11 cellular contexts compared by ENCODE assay signal in genomic region chr11:15276616-15277015, GRCh38.
A peak's percentile ranks its signal among the peaks of the same experiment; 100 is the strongest.
DNase-seq lines count a peak whose midpoint lies in the region; ATAC-seq and TF ChIP-seq lines count a peak whose summit lies in the region.
"Had no signal": no experiment of that assay in that cellular context is flagged by ENCODE, and none has a peak within 500 bp of the region (broad histone marks: within the 10 kb centered on the region; RNA-seq: fewer than 3 reads in every experiment).

No MANE protein-coding gene starts in this region.

- H3K36me3 Mint-ChIP-seq in glutamatergic neuron (ENCODE audit: unreplicated experiment), result no peaks in the 10 kb centered on the region

- H3K9ac ChIP-seq in GM23248, result no peak overlapping the region

- H3K4me1 ChIP-seq in GM23248 (ENCODE audit: insufficient read depth), result peaks cover 4% of the 10 kb centered on the region; the same call in 1 of the 2 replicates

- peak overlapping the region; percentile 4 for H3K4me3 Mint-ChIP-seq in glutamatergic neuron (ENCODE audit: unreplicated experiment)

- H3K27ac ChIP-seq in GM23248, result no peak overlapping the region
- no peak overlapping the region for H3K27ac ChIP-seq in coronary artery

- H3K27ac Mint-ChIP-seq in glutamatergic neuron (ENCODE audit: unreplicated experiment), result no peak overlapping the region

- ATAC-seq in GM21515 (IDR thresholded peaks at IDR 0.05; ENCODE audit: unreplicated experiment), result no peak
- ATAC-seq in HG02840 (IDR thresholded peaks at IDR 0.05; ENCODE audit: low FRiP score, unreplicated experiment), result no peak

- no peak overlapping the region for H2AFZ ChIP-seq in GM23248

- H3K27me3 ChIP-seq in GM23248 (replicated peaks; ENCODE audit: insufficient read depth), result peaks cover 14% of the 10 kb centered on the region; the same call in 1 of the 2 replicates

- in situ Hi-C loops in GM23248 (cut with MboI), result no loop called here

- H3K79me2 ChIP-seq in GM23248 (ENCODE audit: insufficient read depth), result no peaks in the 10 kb centered on the region

- H3K9me3 ChIP-seq in GM23248 (ENCODE audit: low read depth), result no peaks in the 10 kb centered on the region

- H3K4me1 Mint-ChIP-seq in glutamatergic neuron (ENCODE audit: low read depth, unreplicated experiment), result peaks cover 25% of the 10 kb centered on the region

- WGBS in GM23248 (ENCODE audit: low coverage in 1 of 2, low lambda C conversion rate in 2 of 2, missing lambda C conversion rate in 2 of 2), 2 experiments, result 4% methylated on average over 3 of the region's 3 CpGs

- no peaks in the 10 kb centered on the region for H3K9me3 Mint-ChIP-seq in glutamatergic neuron (ENCODE audit: unreplicated experiment)

- no peaks in the 10 kb centered on the region for H3K27me3 Mint-ChIP-seq in glutamatergic neuron (ENCODE audit: unreplicated experiment)

- no peaks in the 10 kb centered on the region for H3K9me2 ChIP-seq in GM23248 (ENCODE audit: insufficient read depth)

- TF ChIP-seq CTCF in AG09309 (IDR thresholded peaks at IDR 0.05; ENCODE audit: control insufficient read depth, insufficient read depth, low read depth, low read length, missing control alignments) (peak; percentile 17), glutamatergic neuron (IDR thresholded peaks at IDR 0.05; ENCODE audit: partially characterized antibody, unreplicated experiment) (peak; percentile 64), coronary artery (IDR thresholded peaks at IDR 0.05) (no peak)

- H3K4me3 ChIP-seq in AG09309 (ENCODE audit: control insufficient read depth, low read depth, low read length), result no peak overlapping the region
- H3K4me3 ChIP-seq in GM23248, result no peak overlapping the region
- H3K4me3 ChIP-seq in coronary artery, result no peak overlapping the region

- no peaks in the 10 kb centered on the region for H3F3A ChIP-seq in GM23248 (ENCODE audit: insufficient read depth)

- H4K20me1 ChIP-seq in GM23248 (ENCODE audit: insufficient read depth), result no peaks in the 10 kb centered on the region

- no peak overlapping the region for H3K4me2 ChIP-seq in GM23248 (ENCODE audit: unreplicated experiment)

- no peaks in the 10 kb centered on the region for H3K36me3 ChIP-seq in GM23248 (ENCODE audit: low read depth)

- DNase-seq in AG09309 (ENCODE audit: low read depth) (no peak), GM23248 (peak; percentile 9), NOMO-1 treated with dmso at 0.1 percent for 144 hours (lab: John Stamatoyannopoulos, UW; ENCODE audit: unreplicated experiment) (peak; percentile 6), glutamatergic neuron (no peak), coronary artery (ENCODE audit: low spot score) (no peak), SW 1271 (lab: John Stamatoyannopoulos, UW) (no peak)
- DNase-seq: activated CD8-positive, alpha-beta memory T cell treated with anti-CD3 and anti-CD28 coated beads, Interleukin-2, amount 50 U/mL, for 48 hours; NCI-H2171; stimulated activated naive CD4-positive, alpha-beta T cell had no signal

Comparison
In these comparisons a context has a peak if more than half of its experiments do, and no peak if none do; other contexts are left out.
1. DNase-seq: peak in GM23248 (single experiment) and NOMO-1 treated with dmso at 0.1 percent for 144 hours (single experiment); none in AG09309 (single experiment), glutamatergic neuron (single experiment), coronary artery (single experiment) and SW 1271 (0 of 2).